ENCODE assay signal across 8 cellular contexts in genomic region chr7:818031-818699, GRCh38. TPM values are rescaled to one million over a fixed set of nuclear protein-coding genes. Genes with fewer than 3 reads are reported as not detected.
DNase-seq lines count a peak whose midpoint lies in the region; ATAC-seq, FAIRE-seq and TF ChIP-seq lines count a peak whose summit lies in the region.

No MANE protein-coding gene starts in this region.

- no peaks in the 10 kb centered on the region for H3K9me3 ChIP-seq in endothelial cell of umbilical vein (replicated peaks; ENCODE audit: control insufficient read depth, insufficient read depth, low read length)
- H3K9me3 ChIP-seq in sigmoid colon = no peaks in the 10 kb centered on the region

- intact Hi-C loops in endothelial cell of umbilical vein (cut with micrococcal nuclease) (no loop called here), sigmoid colon (cut with DNase I) (loop anchor here (10.0 kb wide), 1 partner anchor 137 kb away; the partner anchor contains the start of gene ADAP1)

- H3K79me2 ChIP-seq in endothelial cell of umbilical vein (ENCODE audit: control insufficient read depth, insufficient read depth, low read length) = peaks cover 59% of the 10 kb centered on the region

- H3K4me1 ChIP-seq in endothelial cell of umbilical vein (ENCODE audit: control insufficient read depth, extremely low read depth, insufficient read depth, low read length) = peaks cover 14% of the 10 kb centered on the region
- H3K4me1 ChIP-seq in sigmoid colon = peaks cover 0 to 79% (median 66%) of the 10 kb centered on the region in 4 donors

- dilution Hi-C loops in endothelial cell of umbilical vein (cut with MboI; ENCODE audit: extremely low pct_ligation_motif_present, low sequenced_read_pairs) = no loop called here

- H3K4me2 ChIP-seq in endothelial cell of umbilical vein (ENCODE audit: insufficient read depth, low read length) = peak overlapping the region; percentile 81

- peak overlapping the region in 1 of 3 experiments; percentile 71 for H3K4me3 ChIP-seq in endothelial cell of umbilical vein (replicated peaks in 1 of 3; ENCODE audit: insufficient read depth in 1 of 3, low read depth in 1 of 3, low read length in 3 of 3)
- peak overlapping the region in 2 of 4 donors; percentile 74 to 93 for H3K4me3 ChIP-seq in sigmoid colon

- H2AFZ ChIP-seq in endothelial cell of umbilical vein (ENCODE audit: low read depth, low read length) = no peak overlapping the region

- H3K9me3 Mint-ChIP-seq in stimulated activated naive CD8-positive, alpha-beta T cell treated with anti-CD3 and anti-CD28 coated beads, Interleukin-15, Interleukin-2, amounts not matched to agents 100 ng/mL and 50 ng/mL, for 24 hours = no peaks in the 10 kb centered on the region

- H3K4me1 Mint-ChIP-seq in stimulated activated naive CD8-positive, alpha-beta T cell treated with anti-CD3 and anti-CD28 coated beads, Interleukin-15, Interleukin-2, amounts not matched to agents 100 ng/mL and 50 ng/mL, for 24 hours (ENCODE audit: low read depth) = peaks cover 69% of the 10 kb centered on the region

- no peak overlapping the region for H3K27ac Mint-ChIP-seq in stimulated activated naive CD8-positive, alpha-beta T cell treated with anti-CD3 and anti-CD28 coated beads, Interleukin-15, Interleukin-2, amounts not matched to agents 100 ng/mL and 50 ng/mL, for 24 hours

- FAIRE-seq in endothelial cell of umbilical vein (lab: Jason Lieb, UNC) = peak; percentile 55

- H4K20me1 ChIP-seq in endothelial cell of umbilical vein (replicated peaks; ENCODE audit: control insufficient read depth, extremely low read depth, insufficient read depth, low read length) = no peaks in the 10 kb centered on the region

- H3K36me3 Mint-ChIP-seq in stimulated activated naive CD8-positive, alpha-beta T cell treated with anti-CD3 and anti-CD28 coated beads, Interleukin-15, Interleukin-2, amounts not matched to agents 100 ng/mL and 50 ng/mL, for 24 hours (ENCODE audit: low read depth) = peaks cover 36% of the 10 kb centered on the region

- peaks cover 9% of the 10 kb centered on the region for H3K27me3 Mint-ChIP-seq in stimulated activated naive CD8-positive, alpha-beta T cell treated with anti-CD3 and anti-CD28 coated beads, Interleukin-15, Interleukin-2, amounts not matched to agents 100 ng/mL and 50 ng/mL, for 24 hours

- no peaks in the 10 kb centered on the region for H3K9me1 ChIP-seq in endothelial cell of umbilical vein (replicated peaks; ENCODE audit: control insufficient read depth, extremely low read depth, insufficient read depth, low read length)

- TF ChIP-seq EP300 in sigmoid colon (IDR thresholded peaks at IDR 0.05) = no peak

- TF ChIP-seq POLR2A in endothelial cell of umbilical vein (IDR thresholded peaks at IDR 0.05; ENCODE audit: low read depth, low read length) (no peak), sigmoid colon (IDR thresholded peaks at IDR 0.05) (no peak)

- TSS peak; percentile 28 for BruUV-seq in endothelial cell of umbilical vein (replicated peaks; lab: Mats Ljungman, UMichigan)

- peak overlapping the region; percentile 96 for H3K4me3 Mint-ChIP-seq in stimulated activated naive CD8-positive, alpha-beta T cell treated with anti-CD3 and anti-CD28 coated beads, Interleukin-15, Interleukin-2, amounts not matched to agents 100 ng/mL and 50 ng/mL, for 24 hours

- no peak for DNase-seq in stimulated activated naive CD8-positive, alpha-beta T cell treated with anti-CD3 and anti-CD28 coated beads, Interleukin-15, Interleukin-2, amounts not matched to agents 100 U/mL and 50 U/mL, for 24 hours
- peak; percentile 87 for DNase-seq in RPMI7951 (ENCODE audit: low read depth)
- peak; percentile 29 for DNase-seq in endothelial cell of umbilical vein (ENCODE audit: low read depth, low spot score)
- DNase-seq in sigmoid colon = peak; percentile 9
- no peak for DNase-seq in omental fat pad (ENCODE audit: low spot score)
- no peak for DNase-seq in pons (ENCODE audit: low spot score)
- no peak for DNase-seq in NCI-H2196 (lab: John Stamatoyannopoulos, UW; ENCODE audit: unreplicated experiment)

- WGBS in sigmoid colon, 2 donors = 83 to 95% methylated on average over 8 of the region's 8 CpGs

- H3K27ac ChIP-seq in endothelial cell of umbilical vein (ENCODE audit: insufficient read depth, low read depth, low read length) (no peak overlapping the region), sigmoid colon (peak overlapping the region in 3 of 4 donors; percentile 88 to 99 (median 90))

- POLR2A ChIA-PET in endothelial cell of umbilical vein (lab: Charles Lee) = no interaction called here

- no peak for ATAC-seq in stimulated activated naive CD8-positive, alpha-beta T cell treated with anti-CD3 and anti-CD28 coated beads, Interleukin-15, Interleukin-2, amounts not matched to agents 100 U/mL and 50 U/mL, for 24 hours
- no peak for ATAC-seq in omental fat pad (ENCODE audit: low FRiP score)

- H3K27me3 ChIP-seq in endothelial cell of umbilical vein (ENCODE audit: control insufficient read depth in 2 of 2, insufficient read depth in 2 of 2, low read length in 2 of 2) (no peaks in the 10 kb centered on the region), sigmoid colon (no peaks in the 10 kb centered on the region)

- no peak overlapping the region for H3K9ac ChIP-seq in endothelial cell of umbilical vein (replicated peaks; ENCODE audit: extremely low read depth, insufficient read depth, low read length)

- CTCF ChIA-PET in endothelial cell of umbilical vein (lab: Charles Lee) = interaction anchor here (1.2 to 3.6 kb wide), 8 partner anchors 12 to 503 kb away, joined by 3 to 24 read pairs (median 9); partner anchors contain the start of gene SUN1

- peak; percentile 18 for TF ChIP-seq CTCF in endothelial cell of umbilical vein (IDR thresholded peaks at IDR 0.05; ENCODE audit: extremely low read depth in 1 of 2, insufficient read depth in 1 of 2, low read depth in 1 of 2, low read length in 2 of 2)
- TF ChIP-seq CTCF in sigmoid colon (IDR thresholded peaks at IDR 0.05) = peak in 3 of 4 experiments; percentile 26 to 42 (median 33)
- TF ChIP-seq CTCF in omental fat pad (IDR thresholded peaks at IDR 0.05) = no peak

- H3K36me3 ChIP-seq in endothelial cell of umbilical vein (ENCODE audit: control insufficient read depth in 2 of 2, extremely low read depth in 1 of 2, insufficient read depth in 2 of 2, low read length in 2 of 2) = peaks cover 0 to 2% of the 10 kb centered on the region in 2 experiments
- H3K36me3 ChIP-seq in sigmoid colon = no peaks in the 10 kb centered on the region

TF ChIP-seq in endothelial cell of umbilical vein, 7 proteins besides CTCF, POLR2A, EP300 and RAD21:
- no peak for TF ChIP-seq MAX (IDR thresholded peaks at IDR 0.05; ENCODE audit: insufficient read depth, insufficient read length)
- no peak for TF ChIP-seq FOS (IDR thresholded peaks at IDR 0.05; ENCODE audit: borderline replicate concordance, insufficient read depth, low read length)
- TF ChIP-seq MYC (IDR thresholded peaks at IDR 0.05; ENCODE audit: low read depth, low read length) = no peak
- no peak for TF ChIP-seq JUN (IDR thresholded peaks at IDR 0.05; ENCODE audit: borderline replicate concordance, insufficient read depth, insufficient read length, low read depth)
- TF ChIP-seq EZH2 (IDR thresholded peaks at IDR 0.05; ENCODE audit: borderline replicate concordance, low read depth, low read length, severe bottlenecking) = no peak
- no peak for TF ChIP-seq GATA2 (IDR thresholded peaks at IDR 0.05; ENCODE audit: insufficient read depth, insufficient read length, low read depth, low read length)
- no peak for TF ChIP-seq POLR2AphosphoS5 (IDR thresholded peaks at IDR 0.05; ENCODE audit: insufficient read depth, low read depth, low read length)

RNA-seq across cellular contexts. Expression of gene SUN1, which starts 14.1 kb away (rescaled TPM):
- total RNA-seq in RPMI7951 (2014; rRNA removed; shearing (Covaris generic)) = 67.6 and 89.9 TPM in 2 replicates
- total RNA-seq in endothelial cell of umbilical vein (142 and 158 TPM in 2 replicates), sigmoid colon (100 to 1,000 TPM; 108 to 130 (median 119) TPM), omental fat pad (100 to 1,000 TPM; 124 to 245 (median 174) TPM)
- polyA plus RNA-seq in endothelial cell of umbilical vein (347 and 410 TPM in 2 replicates), sigmoid colon (10 to 100 TPM; 23.4 to 71.0 (median 30.1) TPM)
- 164 and 169 TPM in 2 replicates for polyA plus RNA-seq in endothelial cell of umbilical vein (2011; cell fraction: cytosol; rRNA removed)
- 822 and 979 TPM in 2 replicates for polyA plus RNA-seq in endothelial cell of umbilical vein (2011; cell fraction: nucleus; rRNA removed)
- polyA plus RNA-seq in endothelial cell of umbilical vein (2012) = 78.6 and 85.8 TPM in 2 replicates
- polyA minus RNA-seq in endothelial cell of umbilical vein = 419 and 455 TPM in 2 replicates
- 47.2 TPM for polyA minus RNA-seq in endothelial cell of umbilical vein (2011; cell fraction: cytosol; rRNA and poly(A)+ RNA removed)
- polyA minus RNA-seq in endothelial cell of umbilical vein (2011; cell fraction: nucleus; rRNA and poly(A)+ RNA removed) = 300 and 347 TPM in 2 replicates

RNA-seq across cellular contexts. Expression of gene GET4, which starts 58.2 kb away (rescaled TPM):
- 22.4 and 24.6 TPM in 2 replicates for total RNA-seq in RPMI7951 (2014; rRNA removed; shearing (Covaris generic))
- total RNA-seq in endothelial cell of umbilical vein (44.7 and 48.4 TPM in 2 replicates), sigmoid colon (10 to 100 TPM; 20.3 to 32.4 (median 25.4) TPM), omental fat pad (10 to 100 TPM; 18.7 to 28.5 (median 23.5) TPM)
- polyA plus RNA-seq in endothelial cell of umbilical vein (58.1 and 64.8 TPM in 2 replicates), sigmoid colon (10 to 100 TPM; 25.8 to 51.4 (median 31.2) TPM)
- polyA plus RNA-seq in endothelial cell of umbilical vein (2011; cell fraction: cytosol; rRNA removed) = 30.1 and 40.9 TPM in 2 replicates
- 82.6 and 105 TPM in 2 replicates for polyA plus RNA-seq in endothelial cell of umbilical vein (2011; cell fraction: nucleus; rRNA removed)
- polyA plus RNA-seq in endothelial cell of umbilical vein (2012) = 25.7 and 32.2 TPM in 2 replicates
- 15.7 and 15.8 TPM in 2 replicates for polyA minus RNA-seq in endothelial cell of umbilical vein
- 21.4 TPM for polyA minus RNA-seq in endothelial cell of umbilical vein (2011; cell fraction: cytosol; rRNA and poly(A)+ RNA removed)
- 12.9 and 18.9 TPM in 2 replicates for polyA minus RNA-seq in endothelial cell of umbilical vein (2011; cell fraction: nucleus; rRNA and poly(A)+ RNA removed)

Comparison
In these comparisons a context has a peak if more than half of its experiments do, and no peak if none do; other contexts are left out.
1. DNase-seq: peak in RPMI7951 (single experiment), endothelial cell of umbilical vein (single experiment) and sigmoid colon (single experiment); none in stimulated activated naive CD8-positive, alpha-beta T cell treated with anti-CD3 and anti-CD28 coated beads, Interleukin-15, Interleukin-2, amounts not matched to agents 100 U/mL and 50 U/mL, for 24 hours (single experiment), omental fat pad (single experiment), pons (single experiment) and NCI-H2196 (single experiment).
2. CTCF ChIP-seq: peak in endothelial cell of umbilical vein (2 of 2) and sigmoid colon (3 of 4); none in omental fat pad (0 of 3).